Comparison of ENCODE assay signal across 20 cellular contexts in the genomic region with DNA sequence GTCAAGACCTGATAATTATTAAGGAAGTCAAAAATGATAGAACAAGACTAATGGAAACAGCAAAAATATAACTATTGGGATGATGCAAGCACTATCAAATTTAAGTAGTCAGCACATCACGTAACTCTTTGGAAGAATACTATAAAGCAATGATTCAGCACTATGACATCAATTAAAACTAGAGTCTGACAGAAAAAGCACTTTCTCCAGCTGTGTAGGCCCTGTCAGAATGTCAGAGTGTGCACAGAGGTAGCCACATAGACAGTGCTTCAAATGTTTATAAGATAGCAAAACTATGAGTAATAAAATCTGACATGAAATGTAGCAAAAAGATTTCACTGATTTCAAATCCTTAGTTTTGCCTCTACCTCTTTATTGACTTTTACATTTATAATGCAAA.
"Had no signal": no experiment of that assay in that cellular context is flagged by ENCODE, and none has a peak within 500 bp of the region (broad histone marks: within the 10 kb centered on the region; RNA-seq: fewer than 3 reads in every experiment).

No MANE protein-coding gene starts in this region.

- H3K27me3 ChIP-seq: hepatocyte, neural progenitor cell, pancreas had no signal

- H3K4me2 ChIP-seq: hepatocyte, neural progenitor cell had no signal

- ATAC-seq: left colon; left ventricle myocardium superior; natural killer cell treated with Interleukin-12 subunit alpha and Interleukin-12 subunit beta and Interleukin-15 and Interleukin-18, amount 100 ng/mL, for 72 hours; pancreas; right cardiac atrium had no signal

- H3K9me3 ChIP-seq: pancreas had no signal

- H3K79me2 ChIP-seq: hepatocyte had no signal

- H3K4me3 ChIP-seq: hepatocyte, lung, neural progenitor cell, pancreas had no signal

- FAIRE-seq: endothelial cell of umbilical vein had no signal

- DNase-seq: dermis blood vessel endothelial cell; endodermal cell; foreskin melanocyte; head of caudate nucleus; left colon; left ventricle myocardium superior; mesenchymal stem cell; midbrain; occipital lobe; pancreas; right cardiac atrium; small intestine; stimulated activated CD4-positive, alpha-beta T cell treated with anti-CD3 and anti-CD28 coated beads, Interleukin-2, amount 100 ng/mL, for 48 hours; stimulated activated naive CD4-positive, alpha-beta T cell treated with Interleukin-2 at 50 U/mL for 16 hours; trophoblast cell had no signal

- H3K9ac ChIP-seq: neural progenitor cell had no signal

- H3K27ac ChIP-seq: hepatocyte, neural progenitor cell, pancreas had no signal

- H2AFZ ChIP-seq: hepatocyte, neural progenitor cell had no signal

- H3K36me3 ChIP-seq: neural progenitor cell, pancreas had no signal
